1 cellular context compared by ENCODE assay signal in genomic region chr1:208066583-208066982, GRCh38.
TF ChIP-seq lines count a peak whose summit lies in the region.

No MANE protein-coding gene starts in this region.

TF ChIP-seq in K562, 482 proteins besides CTCF, POLR2A, EP300 and RAD21:
- 0 out of 2 replicates have a peak, but pooled peaks have one; percentile 3 for TF ChIP-seq CBFA2T3 (IDR thresholded peaks at IDR 0.05)
- peak; percentile 70; the same call in 1 of the 2 replicates for TF ChIP-seq MECOM (CRISPR knock-in tag; IDR thresholded peaks at IDR 0.05)
- TF ChIP-seq MYC (IDR thresholded peaks at IDR 0.05; ENCODE audit: low read depth, low read length), result no peak
- no peak for TF ChIP-seq MYC (CRISPR knock-in tag; IDR thresholded peaks at IDR 0.05; ENCODE audit: borderline replicate concordance, low read depth)
